8 cellular contexts compared by ENCODE assay signal in the genomic region with DNA sequence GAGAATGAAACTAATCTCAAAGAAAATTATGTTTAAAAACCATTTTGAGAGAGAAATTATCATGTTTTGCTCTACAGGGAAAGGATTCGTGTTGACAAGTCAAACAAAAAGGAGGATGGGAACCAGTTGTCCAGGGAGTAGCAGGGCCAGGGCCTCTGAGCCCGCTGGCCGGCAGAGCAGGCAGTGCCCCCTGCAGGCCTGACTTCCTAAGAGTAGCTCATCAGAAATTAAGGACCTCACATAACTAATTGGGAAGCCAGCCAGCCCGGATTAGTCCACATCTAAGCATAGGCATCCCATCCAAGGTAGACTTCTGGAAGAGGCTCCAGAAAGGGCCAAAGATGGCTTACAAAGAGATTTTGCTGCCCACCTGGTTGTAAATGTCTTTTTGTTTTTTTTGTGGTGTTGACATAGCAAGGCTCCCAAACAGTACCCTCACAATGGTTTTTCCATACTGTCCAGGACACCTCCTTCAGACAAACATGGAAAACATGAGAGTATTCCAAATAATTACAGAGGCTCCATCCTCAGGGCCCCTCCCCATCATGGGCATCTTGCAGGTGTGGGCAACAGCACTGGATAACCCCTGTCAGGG.
DNase-seq lines count a peak whose midpoint lies in the region; ATAC-seq and TF ChIP-seq lines count a peak whose summit lies in the region.

No MANE protein-coding gene starts in this region.

- H3K4me3 ChIP-seq in effector memory CD4-positive, alpha-beta T cell (ENCODE audit: insufficient read depth, low read depth, low read length, poor library complexity, severe bottlenecking), result no peak overlapping the region
- no peak overlapping the region for H3K4me3 ChIP-seq in lung

- WGBS in lung, 2 donors, result 33 to 38% methylated on average over 4 of the region's 4 CpGs

- no peaks in the 10 kb centered on the region for H3K27me3 ChIP-seq in effector memory CD4-positive, alpha-beta T cell (replicated peaks; ENCODE audit: control insufficient read depth, insufficient read depth, low read length, poor library complexity, severe bottlenecking)
- no peaks in the 10 kb centered on the region for H3K27me3 ChIP-seq in lung (ENCODE audit: control insufficient read depth, insufficient read depth)

- no peaks in the 10 kb centered on the region for H3K36me3 ChIP-seq in effector memory CD4-positive, alpha-beta T cell (ENCODE audit: control insufficient read depth, insufficient read depth, low read length)
- no peaks in the 10 kb centered on the region for H3K36me3 ChIP-seq in lung (ENCODE audit: control insufficient read depth in 2 of 2, insufficient read depth in 2 of 2, low read length in 2 of 2)

- ATAC-seq in lung (ENCODE audit: insufficient read depth, low FRiP score) (peak; percentile 84), GM18858 (IDR thresholded peaks at IDR 0.05; ENCODE audit: unreplicated experiment) (no peak)

- H3K27ac ChIP-seq in VCaP, result no peak overlapping the region
- no peak overlapping the region for H3K27ac ChIP-seq in effector memory CD4-positive, alpha-beta T cell (ENCODE audit: insufficient read depth, low read length, poor library complexity, severe bottlenecking)
- H3K27ac ChIP-seq in lung (ENCODE audit: low read depth in 1 of 2, low read length in 1 of 2), result no peak overlapping the region

- DNase-seq in DMS153 (lab: John Stamatoyannopoulos, UW), result peak; percentile 9
- DNase-seq in DMS153 treated with DMSO at 0.1 percent for 48 hours (lab: John Stamatoyannopoulos, UW; ENCODE audit: unreplicated experiment), result no peak
- DNase-seq in effector memory CD4-positive, alpha-beta T cell, result peak in 2 of 3 donors; percentile 3 to 14
- DNase-seq in lung (ENCODE audit: low spot score), result peak; percentile 65
- peak; percentile 49 for DNase-seq in ureter (ENCODE audit: low spot score)

- H3K4me1 ChIP-seq in effector memory CD4-positive, alpha-beta T cell (ENCODE audit: control insufficient read depth, insufficient read depth, low read length, poor library complexity, severe bottlenecking), result no peaks in the 10 kb centered on the region
- H3K4me1 ChIP-seq in lung (ENCODE audit: control insufficient read depth in 2 of 2, insufficient read depth in 2 of 2, low read length in 2 of 2), result peaks cover 0 to 8% of the 10 kb centered on the region in 2 donors

- peak; percentile 55 for TF ChIP-seq CTCF in LNCAP (IDR thresholded peaks at IDR 0.05)
- peak; percentile 72 for TF ChIP-seq CTCF in VCaP (conservative IDR thresholded peaks at IDR 0.05)
- TF ChIP-seq CTCF in lung (IDR thresholded peaks at IDR 0.05; ENCODE audit: control extremely low read depth, extremely low read depth), result peak; percentile 48

- H3K9me3 ChIP-seq in effector memory CD4-positive, alpha-beta T cell (ENCODE audit: control insufficient read depth, low read length), result no peaks in the 10 kb centered on the region
- H3K9me3 ChIP-seq in lung (ENCODE audit: control insufficient read depth in 2 of 2, insufficient read depth in 1 of 2, low read length in 1 of 2), result no peaks in the 10 kb centered on the region
